Comparison of ENCODE assay signal across 20 cellular contexts in genomic region chr10:642186-642890, GRCh38. TPM values are rescaled to one million over a fixed set of nuclear protein-coding genes. Genes with fewer than 3 reads are reported as not detected.
DNase-seq lines count a peak whose midpoint lies in the region; ATAC-seq, FAIRE-seq and TF ChIP-seq lines count a peak whose summit lies in the region.
"Had no signal": no experiment of that assay in that cellular context is flagged by ENCODE, and none has a peak within 500 bp of the region (broad histone marks: within the 10 kb centered on the region; RNA-seq: fewer than 3 reads in every experiment).

No MANE protein-coding gene starts in this region.

- H3K36me3 ChIP-seq in H7 (replicated peaks; ENCODE audit: control insufficient read depth, insufficient read depth, low read length) (no peaks in the 10 kb centered on the region; the same call in 1 of the 2 replicates), kidney (ENCODE audit: control insufficient read depth in 1 of 2, insufficient read depth in 2 of 2, low read length in 2 of 2) (no peaks in the 10 kb centered on the region)

- H3K4me1 Mint-ChIP-seq in effector memory CD8-positive, alpha-beta T cell (ENCODE audit: low read depth in 2 of 2), result no peaks in the 10 kb centered on the region
- H3K4me1 Mint-ChIP-seq: activated naive CD4-positive, alpha-beta T cell treated with anti-CD3 and anti-CD28 coated beads, Interleukin-2, amount 10 ng/mL, durations not matched to agents 7 days and 5 days; IgD-negative memory B cell; natural killer cell had no signal

- intact Hi-C loops in kidney (cut with DNase I), result no loop called here
- intact Hi-C loops in posterior vena cava (cut with DNase I), result no loop called here

- no peaks in the 10 kb centered on the region for H3K36me3 Mint-ChIP-seq in effector memory CD8-positive, alpha-beta T cell (ENCODE audit: insufficient read depth)
- H3K36me3 Mint-ChIP-seq: activated naive CD4-positive, alpha-beta T cell treated with anti-CD3 and anti-CD28 coated beads, Interleukin-2, amount 10 ng/mL, durations not matched to agents 7 days and 5 days; natural killer cell had no signal

- no peaks in the 10 kb centered on the region for H3K9me3 Mint-ChIP-seq in effector memory CD8-positive, alpha-beta T cell
- H3K9me3 Mint-ChIP-seq: activated naive CD4-positive, alpha-beta T cell treated with anti-CD3 and anti-CD28 coated beads, Interleukin-2, amount 10 ng/mL, durations not matched to agents 7 days and 5 days had no signal

- no peak overlapping the region for H3K27ac Mint-ChIP-seq in effector memory CD8-positive, alpha-beta T cell
- H3K27ac Mint-ChIP-seq: activated naive CD4-positive, alpha-beta T cell treated with anti-CD3 and anti-CD28 coated beads, Interleukin-2, amount 10 ng/mL, durations not matched to agents 7 days and 5 days; IgD-negative memory B cell; natural killer cell had no signal

- no peak overlapping the region for H3K4me3 Mint-ChIP-seq in effector memory CD8-positive, alpha-beta T cell
- H3K4me3 Mint-ChIP-seq: activated naive CD4-positive, alpha-beta T cell treated with anti-CD3 and anti-CD28 coated beads, Interleukin-2, amount 10 ng/mL, durations not matched to agents 7 days and 5 days; natural killer cell had no signal

- peak; percentile 83 for DNase-seq in H7
- DNase-seq in SW480 (ENCODE audit: low spot score), result peak; percentile 52
- DNase-seq in kidney, result peak; percentile 78
- peak; percentile 46 for DNase-seq in posterior vena cava (ENCODE audit: low spot score)
- no peak for DNase-seq in amygdala (lab: John Stamatoyannopoulos, UW)
- DNase-seq in effector memory CD8-positive, alpha-beta T cell, result no peak
- DNase-seq: activated CD4-positive, alpha-beta T cell treated with anti-CD3 and anti-CD28 coated beads for 48 hours; activated naive CD4-positive, alpha-beta T cell treated with anti-CD3 and anti-CD28 coated beads, Interleukin-2, amount 10 ng/mL, durations not matched to agents 7 days and 5 days; foreskin fibroblast; natural killer cell; NCI-H2029; NCI-H524; stimulated activated CD4-positive, alpha-beta T cell treated with anti-CD3 and anti-CD28 coated beads, Interleukin-15, amount 100 ng/mL, for 24 hours; stimulated activated naive CD4-positive, alpha-beta T cell had no signal

- no peak overlapping the region for H3K9ac ChIP-seq in kidney (ENCODE audit: low read length in 2 of 2)

- no peaks in the 10 kb centered on the region for H3K27me3 ChIP-seq in H7 (ENCODE audit: control insufficient read depth, insufficient read depth, low read length)

- H3K27me3 Mint-ChIP-seq in effector memory CD8-positive, alpha-beta T cell, result peaks cover 21 to 47% of the 10 kb centered on the region in 2 donors

- TF ChIP-seq CTCF in kidney (IDR thresholded peaks at IDR 0.05; ENCODE audit: borderline replicate concordance, extremely low read depth, insufficient read depth), result no peak

- no peak overlapping the region for H3K27ac ChIP-seq in kidney (ENCODE audit: low read depth in 2 of 2, low read length in 2 of 2)

- peaks cover 0 to 7% of the 10 kb centered on the region in 2 donors for H3K9me3 ChIP-seq in kidney (ENCODE audit: control insufficient read depth in 1 of 2, low read length in 2 of 2)

- peaks cover 4 to 6% of the 10 kb centered on the region in 2 donors for H3K4me1 ChIP-seq in kidney (ENCODE audit: control insufficient read depth in 1 of 2, insufficient read depth in 1 of 2, low read depth in 1 of 2, low read length in 2 of 2)

- no peak overlapping the region for H3K4me3 ChIP-seq in H7 (ENCODE audit: insufficient read depth, low read depth, low read length)
- H3K4me3 ChIP-seq in kidney (ENCODE audit: low read length in 2 of 2), result no peak overlapping the region
- H3K4me3 ChIP-seq: GM12878 had no signal

- FAIRE-seq in kidney (lab: Jason Lieb, UNC), result no peak
- FAIRE-seq: astrocyte, GM12878, urothelium cell line had no signal

- ATAC-seq in GM18498 (IDR thresholded peaks at IDR 0.05; ENCODE audit: unreplicated experiment) (no peak), GM21447 (IDR thresholded peaks at IDR 0.05; ENCODE audit: unreplicated experiment) (no peak)
- no peak for ATAC-seq in effector memory CD8-positive, alpha-beta T cell (replicated peaks)
- ATAC-seq: GM12878, natural killer cell had no signal

RNA-seq across cellular contexts. Expression of gene DIP2C, which starts 47.1 kb away (rescaled TPM):
- 4.8 and 7.2 TPM in 2 replicates for total RNA-seq in H7 (2014; rRNA removed; shearing (Covaris generic))
- total RNA-seq in kidney (22.6 TPM), posterior vena cava (10 to 100 TPM; 39.3 to 45.6 TPM)
- polyA plus RNA-seq in kidney (ENCODE audit: insufficient read depth, low read depth, low replicate concordance), result 6.2 TPM

Comparison
In these comparisons a context has a peak if more than half of its experiments do, and no peak if none do; other contexts are left out.
1. DNase-seq: peak in H7 (single experiment), SW480 (single experiment), kidney (single experiment) and posterior vena cava (single experiment); none in amygdala (0 of 56) and effector memory CD8-positive, alpha-beta T cell (0 of 3).